ENCODE assay signal across 19 cellular contexts in the genomic region with DNA sequence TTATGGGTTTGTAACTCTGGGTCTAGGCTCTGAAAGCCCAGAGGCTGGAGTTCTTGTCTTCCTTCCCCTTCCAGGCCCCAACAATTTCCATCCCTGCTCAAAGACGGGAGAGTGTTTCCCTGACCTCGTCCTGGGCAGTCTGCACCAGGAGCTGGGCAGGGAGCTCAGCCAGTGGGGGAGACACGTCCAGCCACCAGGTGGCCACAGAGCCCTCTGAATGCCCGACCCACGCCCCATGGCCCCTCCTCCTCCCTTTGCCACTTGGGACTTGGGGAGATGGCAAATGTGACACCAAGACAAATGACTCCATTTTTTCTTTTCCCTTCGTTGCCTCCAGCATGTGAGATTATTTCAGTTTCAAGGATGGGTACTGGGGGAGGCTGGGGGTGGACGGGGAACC.
DNase-seq lines count a peak whose midpoint lies in the region; TF ChIP-seq lines count a peak whose summit lies in the region.
"Had no signal": no experiment of that assay in that cellular context is flagged by ENCODE, and none has a peak within 500 bp of the region (broad histone marks: within the 10 kb centered on the region; RNA-seq: fewer than 3 reads in every experiment).

No MANE protein-coding gene starts in this region.

- no peaks in the 10 kb centered on the region for H3K4me1 Mint-ChIP-seq in progenitor cell of endocrine pancreas (ENCODE audit: low read depth)
- H3K4me1 Mint-ChIP-seq in activated T-helper 2 cell treated with anti-CD3 and anti-CD28 coated beads, Interferon-gamma antibody, Interleukin-2, Interleukin-4, amounts not matched to agents 10 μg/mL and 5 μg/mL and 100 μg/mL, durations not matched to agents 14 hours and 24 hours and 36 hours (ENCODE audit: low read depth), result no peaks in the 10 kb centered on the region
- H3K4me1 Mint-ChIP-seq: activated CD4-positive, alpha-beta T cell treated with anti-CD3 and anti-CD28 coated beads for 36 hours; naive B cell had no signal

- H2AFZ ChIP-seq in hepatocyte, result no peak overlapping the region

- H3K9me2 ChIP-seq in hepatocyte (replicated peaks; ENCODE audit: insufficient read depth), result no peaks in the 10 kb centered on the region

- no peak overlapping the region for H3K27ac Mint-ChIP-seq in progenitor cell of endocrine pancreas
- no peak overlapping the region for H3K27ac Mint-ChIP-seq in activated T-helper 2 cell treated with anti-CD3 and anti-CD28 coated beads, Interferon-gamma antibody, Interleukin-2, Interleukin-4, amounts not matched to agents 10 μg/mL and 5 μg/mL and 100 μg/mL, durations not matched to agents 14 hours and 24 hours and 36 hours
- H3K27ac Mint-ChIP-seq: activated CD4-positive, alpha-beta T cell treated with anti-CD3 and anti-CD28 coated beads for 36 hours; activated naive CD4-positive, alpha-beta T cell treated with anti-CD3 and anti-CD28 coated beads, Interleukin-2, amount 50 U/mL, for 72 hours; naive B cell; stimulated activated naive CD8-positive, alpha-beta T cell treated with anti-CD3 and anti-CD28 coated beads, Interleukin-15, Interleukin-2, amounts not matched to agents 100 ng/mL and 50 ng/mL, for 24 hours had no signal

- H3K9me3 ChIP-seq in hepatocyte (ENCODE audit: low read depth), result no peaks in the 10 kb centered on the region
- H3K9me3 ChIP-seq: left lung, uterus had no signal

- no peak overlapping the region for H3K27ac ChIP-seq in hepatocyte
- H3K27ac ChIP-seq: breast epithelium, KMS-11, left lung, uterus had no signal

- no peaks in the 10 kb centered on the region for H3K79me2 ChIP-seq in hepatocyte

- 47% methylated on average over 7 of the region's 7 CpGs for WGBS in hepatocyte (ENCODE audit: low lambda C conversion rate, missing lambda C conversion rate)

- no peaks in the 10 kb centered on the region for H3K36me3 ChIP-seq in hepatocyte (replicated peaks; ENCODE audit: insufficient read depth, low read depth)
- H3K36me3 ChIP-seq: breast epithelium, left lung, uterus had no signal

- peaks cover 29% of the 10 kb centered on the region for H3K27me3 Mint-ChIP-seq in progenitor cell of endocrine pancreas
- no peaks in the 10 kb centered on the region for H3K27me3 Mint-ChIP-seq in activated T-helper 2 cell treated with anti-CD3 and anti-CD28 coated beads, Interferon-gamma antibody, Interleukin-2, Interleukin-4, amounts not matched to agents 10 μg/mL and 5 μg/mL and 100 μg/mL, durations not matched to agents 14 hours and 24 hours and 36 hours (ENCODE audit: low read depth)

- no peak overlapping the region for H3K4me2 ChIP-seq in hepatocyte
- H3K4me2 ChIP-seq: KMS-11 had no signal

- H3K4me1 ChIP-seq in hepatocyte (ENCODE audit: insufficient read depth), result no peaks in the 10 kb centered on the region
- H3K4me1 ChIP-seq: breast epithelium, left lung, uterus had no signal

- no peak overlapping the region for H3K4me3 ChIP-seq in hepatocyte
- H3K4me3 ChIP-seq: breast epithelium, left lung, uterus had no signal

- H3K9me3 Mint-ChIP-seq in progenitor cell of endocrine pancreas (ENCODE audit: low read depth), result no peaks in the 10 kb centered on the region
- no peaks in the 10 kb centered on the region for H3K9me3 Mint-ChIP-seq in activated T-helper 2 cell treated with anti-CD3 and anti-CD28 coated beads, Interferon-gamma antibody, Interleukin-2, Interleukin-4, amounts not matched to agents 10 μg/mL and 5 μg/mL and 100 μg/mL, durations not matched to agents 14 hours and 24 hours and 36 hours

- TF ChIP-seq CTCF in hepatocyte (IDR thresholded peaks at IDR 0.05; ENCODE audit: poor library complexity) (peak; percentile 9), progenitor cell of endocrine pancreas (IDR thresholded peaks at IDR 0.05; ENCODE audit: unreplicated experiment) (peak; percentile 55)

- H3K36me3 Mint-ChIP-seq in progenitor cell of endocrine pancreas (ENCODE audit: insufficient read depth), result no peaks in the 10 kb centered on the region
- no peaks in the 10 kb centered on the region for H3K36me3 Mint-ChIP-seq in activated T-helper 2 cell treated with anti-CD3 and anti-CD28 coated beads, Interferon-gamma antibody, Interleukin-2, Interleukin-4, amounts not matched to agents 10 μg/mL and 5 μg/mL and 100 μg/mL, durations not matched to agents 14 hours and 24 hours and 36 hours (ENCODE audit: low read depth)
- H3K36me3 Mint-ChIP-seq: activated naive CD4-positive, alpha-beta T cell treated with anti-CD3 and anti-CD28 coated beads, Interleukin-2, amount 50 U/mL, for 72 hours had no signal

- H4K20me1 ChIP-seq in hepatocyte (ENCODE audit: insufficient read depth, poor library complexity, severe bottlenecking), result no peaks in the 10 kb centered on the region

- intact Hi-C loops in activated T-helper 2 cell treated with anti-CD3 and anti-CD28 coated beads, Interferon-gamma antibody, Interleukin-2, Interleukin-4, amounts not matched to agents 10 μg/mL and 5 μg/mL and 100 μg/mL, durations not matched to agents 14 hours and 24 hours and 36 hours (cut with micrococcal nuclease), result no loop called here

- peak; percentile 7 for DNase-seq in NCI-H748 (lab: John Stamatoyannopoulos, UW; ENCODE audit: unreplicated experiment)
- DNase-seq in NCI-H748 treated with DMSO at 0.1 percent for 48 hours (lab: John Stamatoyannopoulos, UW), result no peak
- peak; percentile 20 for DNase-seq in RPMI8226
- no peak for DNase-seq in hepatocyte (ENCODE audit: low spot score)
- DNase-seq in progenitor cell of endocrine pancreas (ENCODE audit: low spot score, unreplicated experiment), result no peak
- no peak for DNase-seq in anterior cingulate cortex (lab: John Stamatoyannopoulos, UW)
- no peak for DNase-seq in OCI-M1 (lab: John Stamatoyannopoulos, UW)
- no peak for DNase-seq in activated T-helper 2 cell treated with anti-CD3 and anti-CD28 coated beads, Interferon-gamma antibody, Interleukin-2, Interleukin-4, amounts not matched to agents 10 μg/mL and 5 μg/mL and 100 μg/mL, durations not matched to agents 14 hours and 24 hours and 36 hours (ENCODE audit: low spot score)
- DNase-seq: activated CD4-positive, alpha-beta T cell treated with anti-CD3 and anti-CD28 coated beads for 36 hours; hypothalamus; left lung; naive B cell; NCI-H187 treated with DMSO at 0.1 percent for 48 hours; NCI-H526; uterus had no signal

- no peak overlapping the region for H3K4me3 Mint-ChIP-seq in progenitor cell of endocrine pancreas (ENCODE audit: low read depth)
- H3K4me3 Mint-ChIP-seq in activated T-helper 2 cell treated with anti-CD3 and anti-CD28 coated beads, Interferon-gamma antibody, Interleukin-2, Interleukin-4, amounts not matched to agents 10 μg/mL and 5 μg/mL and 100 μg/mL, durations not matched to agents 14 hours and 24 hours and 36 hours (ENCODE audit: low read depth), result no peak overlapping the region
- H3K4me3 Mint-ChIP-seq: activated CD4-positive, alpha-beta T cell treated with anti-CD3 and anti-CD28 coated beads for 36 hours; stimulated activated naive CD8-positive, alpha-beta T cell treated with anti-CD3 and anti-CD28 coated beads, Interleukin-15, Interleukin-2, amounts not matched to agents 100 ng/mL and 50 ng/mL, for 24 hours had no signal

- no peaks in the 10 kb centered on the region for H3K27me3 ChIP-seq in hepatocyte
- H3K27me3 ChIP-seq: breast epithelium, uterus had no signal

Comparison
In these comparisons a context has a peak if more than half of its experiments do, and no peak if none do; other contexts are left out.
1. DNase-seq: peak in NCI-H748 (single experiment) and RPMI8226 (single experiment); none in NCI-H748 treated with DMSO at 0.1 percent for 48 hours (single experiment), hepatocyte (single experiment), progenitor cell of endocrine pancreas (single experiment), anterior cingulate cortex (0 of 58), OCI-M1 (single experiment) and activated T-helper 2 cell treated with anti-CD3 and anti-CD28 coated beads, Interferon-gamma antibody, Interleukin-2, Interleukin-4, amounts not matched to agents 10 μg/mL and 5 μg/mL and 100 μg/mL, durations not matched to agents 14 hours and 24 hours and 36 hours (single experiment).